In genomic region chr14:95697764-95698163, GRCh38 we compare ENCODE assay signal across 11 cellular contexts. TPM values are rescaled to one million over a fixed set of nuclear protein-coding genes. Genes with fewer than 3 reads are reported as not detected.
DNase-seq lines count a peak whose midpoint lies in the region; ATAC-seq, FAIRE-seq and TF ChIP-seq lines count a peak whose summit lies in the region.
"Had no signal": no experiment of that assay in that cellular context is flagged by ENCODE, and none has a peak within 500 bp of the region (broad histone marks: within the 10 kb centered on the region; RNA-seq: fewer than 3 reads in every experiment).

No MANE protein-coding gene starts in this region.

- ATAC-seq in GM18508 (IDR thresholded peaks at IDR 0.05; ENCODE audit: insufficient read depth, unreplicated experiment) (peak; percentile 48), GM21390 (IDR thresholded peaks at IDR 0.05; ENCODE audit: unreplicated experiment) (peak; percentile 61), HG03095 (IDR thresholded peaks at IDR 0.05; ENCODE audit: unreplicated experiment) (peak; percentile 51), GM18858 (IDR thresholded peaks at IDR 0.05; ENCODE audit: unreplicated experiment) (no peak), HG02970 (IDR thresholded peaks at IDR 0.05; ENCODE audit: low FRiP score, unreplicated experiment) (no peak)

- peak overlapping the region; percentile 65 for H3K27ac Mint-ChIP-seq in astrocyte (ENCODE audit: unreplicated experiment)

- no peaks in the 10 kb centered on the region for H4K20me1 ChIP-seq in astrocyte (ENCODE audit: insufficient read depth, low read length)

- H3K27ac ChIP-seq in astrocyte (ENCODE audit: low read depth, low read length), result no peak overlapping the region

- H3K4me2 ChIP-seq in astrocyte (ENCODE audit: low read length), result no peak overlapping the region

- H3K4me1 Mint-ChIP-seq in astrocyte (ENCODE audit: low read depth, unreplicated experiment), result peaks cover 7% of the 10 kb centered on the region

- H3K4me3 ChIP-seq in astrocyte (ENCODE audit: insufficient read depth, low read depth, low read length), result no peak overlapping the region

- H3K4me3 Mint-ChIP-seq in astrocyte (ENCODE audit: unreplicated experiment), result no peak overlapping the region

- no peaks in the 10 kb centered on the region for H3K79me2 ChIP-seq in astrocyte (ENCODE audit: insufficient read depth, low read length)

- no peak overlapping the region for H2AFZ ChIP-seq in astrocyte (ENCODE audit: low read depth, low read length)

- no peaks in the 10 kb centered on the region for H3K27me3 ChIP-seq in astrocyte (ENCODE audit: insufficient read depth, low read length)

- H3K9me3 Mint-ChIP-seq in astrocyte (ENCODE audit: unreplicated experiment), result peaks cover 4% of the 10 kb centered on the region

- DNase-seq in astrocyte (ENCODE audit: low read depth), result no peak
- no peak for DNase-seq in NCI-H146 (lab: John Stamatoyannopoulos, UW)
- DNase-seq in H54 (ENCODE audit: insufficient read length, low spot score), result no peak
- DNase-seq: NCI-H774; stimulated activated CD4-positive, alpha-beta T cell treated with anti-CD3 and anti-CD28 coated beads, Interleukin-1b, Interleukin-23, amount 100 ng/mL, for 48 hours had no signal

- no peak for TF ChIP-seq CTCF in astrocyte (IDR thresholded peaks at IDR 0.05; ENCODE audit: insufficient read depth, low read depth, low read length)

- no peaks in the 10 kb centered on the region for H3K36me3 Mint-ChIP-seq in astrocyte (ENCODE audit: low read depth, unreplicated experiment)

- H3K4me1 ChIP-seq in astrocyte (ENCODE audit: insufficient read depth, low read length), result no peaks in the 10 kb centered on the region

- FAIRE-seq in astrocyte (lab: Jason Lieb, UNC) (no peak), H54 (lab: Jason Lieb, UNC) (no peak)

- no peaks in the 10 kb centered on the region for H3K9me3 ChIP-seq in astrocyte (ENCODE audit: insufficient read depth, low read depth, low read length)

- TF ChIP-seq POLR2A in H54 (IDR thresholded peaks at IDR 0.05; ENCODE audit: low read depth, low read length), result no peak

- H3K9ac ChIP-seq in astrocyte (ENCODE audit: low read length), result no peak overlapping the region

- no peaks in the 10 kb centered on the region for H3K36me3 ChIP-seq in astrocyte (ENCODE audit: insufficient read depth, low read length)

- H3K27me3 Mint-ChIP-seq in astrocyte (ENCODE audit: low read depth, unreplicated experiment), result peaks cover 10% of the 10 kb centered on the region

RNA-seq across cellular contexts. Expression of gene TCL1B, which starts 11.5 kb away (rescaled TPM):
- not detected in 2 replicates for total RNA-seq in astrocyte
- total RNA-seq: activated CD8-positive, alpha-beta memory T cell treated with anti-CD3 and anti-CD28 coated beads for 36 hours had no signal

RNA-seq across cellular contexts. Expression of gene TCL1A, which starts 16.2 kb away (rescaled TPM):
- not detected in 2 replicates for total RNA-seq in astrocyte
- total RNA-seq: activated CD8-positive, alpha-beta memory T cell treated with anti-CD3 and anti-CD28 coated beads for 36 hours had no signal

Comparison
In these comparisons a context has a peak if more than half of its experiments do, and no peak if none do; other contexts are left out.
1. ATAC-seq: peak in GM18508 (single experiment), GM21390 (single experiment) and HG03095 (single experiment); none in GM18858 (single experiment) and HG02970 (single experiment).